In genomic region chr6:6604015-6604414, GRCh38 we compare ENCODE assay signal across 8 cellular contexts. TPM values are rescaled to one million over a fixed set of nuclear protein-coding genes. Genes with fewer than 3 reads are reported as not detected.
"Had no signal": no experiment of that assay in that cellular context is flagged by ENCODE, and none has a peak within 500 bp of the region (broad histone marks: within the 10 kb centered on the region; RNA-seq: fewer than 3 reads in every experiment).

No MANE protein-coding gene starts in this region.

- FAIRE-seq: G401.6, GM12878, GM12891, GM12892, GM18507, GM19239 had no signal

- DNase-seq: GDM1 had no signal

- ATAC-seq: GM12878 had no signal

- H3K4me3 ChIP-seq: GM12878 had no signal

RNA-seq across cellular contexts. Expression of gene LY86, which starts 15.5 kb away (rescaled TPM):
- total RNA-seq: G401 had no signal
